In the genomic region with DNA sequence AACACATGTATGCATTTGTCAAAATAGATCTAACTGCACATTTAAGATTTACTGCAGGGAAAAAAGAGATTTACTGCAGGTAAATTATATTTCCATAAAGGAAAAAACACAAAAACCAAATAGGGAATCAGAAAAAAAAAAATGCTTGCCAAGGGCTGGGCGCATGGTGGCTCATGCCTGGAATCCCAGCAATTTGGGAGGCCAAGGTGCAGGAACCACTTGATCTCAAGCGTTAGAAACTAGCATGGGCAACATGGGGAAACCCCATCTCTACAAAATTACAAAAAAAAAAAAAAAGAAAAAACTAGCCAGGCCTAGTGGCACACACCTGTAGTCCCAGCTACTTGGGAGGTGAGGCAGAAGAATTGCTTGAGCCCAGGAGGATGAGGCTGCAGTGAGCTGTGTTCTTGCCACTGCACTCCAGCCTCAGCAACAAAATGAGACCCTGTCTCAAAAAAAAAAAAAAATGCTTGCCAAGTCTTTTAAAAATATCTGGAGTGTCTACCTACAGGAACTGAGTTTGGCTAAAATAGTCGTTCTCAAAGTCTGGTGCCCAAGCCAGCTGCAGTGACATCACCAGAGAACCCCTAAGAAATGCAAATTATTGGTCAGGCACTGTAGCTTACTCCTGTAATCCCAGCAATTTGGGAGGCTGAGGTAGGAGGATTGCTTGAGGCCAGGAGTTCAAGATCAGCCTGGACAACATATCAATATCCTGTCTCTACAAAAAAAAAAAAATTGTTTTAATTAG, we compare ENCODE assay signal across 20 cellular contexts.
"Had no signal": no experiment of that assay in that cellular context is flagged by ENCODE, and none has a peak within 500 bp of the region (broad histone marks: within the 10 kb centered on the region; RNA-seq: fewer than 3 reads in every experiment).

No MANE protein-coding gene starts in this region.

- ATAC-seq: activated CD4-positive, CD25-positive, alpha-beta regulatory T cell treated with anti-CD3 and anti-CD28 coated beads, Interleukin-2, amount 50 U/mL, for 24 hours; right cardiac atrium; stimulated activated naive CD8-positive, alpha-beta T cell treated with anti-CD3 and anti-CD28 coated beads, Interleukin-15, Interleukin-2, amounts not matched to agents 100 U/mL and 50 U/mL, for 24 hours had no signal

- H3K79me2 ChIP-seq: parathyroid adenoma had no signal

- H3K27me3 ChIP-seq: cardiac muscle cell, thyroid gland had no signal

- H3K9me3 ChIP-seq: left ventricle myocardium inferior, thyroid gland had no signal

- DNase-seq: activated CD4-positive, alpha-beta memory T cell treated with anti-CD3 and anti-CD28 coated beads, Interleukin-2, amount 10 ng/mL, durations not matched to agents 7 days and 5 days; activated CD4-positive, alpha-beta T cell treated with anti-CD3 and anti-CD28 coated beads, Interleukin-2, amount 10 ng/mL, durations not matched to agents 24 days and 14 days; activated effector memory CD4-positive, alpha-beta T cell treated with Interleukin-2 at 50 U/mL for 16 hours; activated naive CD4-positive, alpha-beta T cell treated with anti-CD3 and anti-CD28 coated beads for 36 hours; activated naive CD8-positive, alpha-beta T cell treated with anti-CD3 and anti-CD28 coated beads, Interleukin-2, amount 10 ng/mL, durations not matched to agents 7 days and 5 days; activated T-cell treated with anti-CD3 and anti-CD28 coated beads, Interleukin-2, amount 50 U/mL, for 72 hours; amniotic stem cell; kidney; left ventricle myocardium inferior; mammary epithelial cell; right cardiac atrium; stimulated activated CD4-positive, alpha-beta T cell treated with anti-CD3 and anti-CD28 coated beads, Interleukin-12 subunit alpha, Interleukin-12 subunit beta, amount 100 ng/mL, for 4 hours; stimulated activated CD4-positive, alpha-beta T cell treated with anti-CD3 and anti-CD28 coated beads, Interleukin-4, amount 100 ng/mL, for 4 hours; stimulated activated naive CD8-positive, alpha-beta T cell treated with anti-CD3 and anti-CD28 coated beads, Interleukin-15, Interleukin-2, amounts not matched to agents 100 U/mL and 50 U/mL, for 24 hours; substantia nigra; thyroid gland had no signal

- H3K27ac ChIP-seq: cardiac muscle cell, left ventricle myocardium inferior, parathyroid adenoma, thyroid gland, VCaP had no signal

- H3K4me3 ChIP-seq: cardiac muscle cell, left ventricle myocardium inferior, thyroid gland had no signal

- H3K36me3 ChIP-seq: cardiac muscle cell had no signal

- H3K4me1 ChIP-seq: parathyroid adenoma, thyroid gland had no signal

- H2AFZ ChIP-seq: parathyroid adenoma had no signal

- H3K9ac ChIP-seq: parathyroid adenoma had no signal
